ENCODE assay signal across 22 cellular contexts in the genomic region with DNA sequence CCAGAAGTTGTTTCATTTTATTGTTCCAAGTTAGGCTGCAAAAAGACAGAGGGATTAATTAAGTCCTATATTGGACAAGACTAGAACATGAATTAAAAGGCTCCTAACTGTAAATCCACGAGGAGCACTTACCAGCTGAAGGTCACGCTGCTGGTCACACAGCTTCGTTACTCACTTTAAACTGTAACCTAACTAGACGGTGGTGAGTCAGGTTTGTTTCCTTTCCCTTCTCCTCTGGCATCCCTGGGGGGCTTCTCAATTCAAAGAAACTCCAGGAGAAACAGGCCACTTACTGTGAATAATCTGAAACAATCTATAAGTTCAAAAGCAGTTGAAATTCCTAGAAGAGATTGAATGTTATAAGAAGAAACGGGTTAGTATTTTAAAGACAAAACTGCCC.
DNase-seq lines count a peak whose midpoint lies in the region; ATAC-seq, FAIRE-seq and TF ChIP-seq lines count a peak whose summit lies in the region.
"Had no signal": no experiment of that assay in that cellular context is flagged by ENCODE, and none has a peak within 500 bp of the region (broad histone marks: within the 10 kb centered on the region; RNA-seq: fewer than 3 reads in every experiment).

No MANE protein-coding gene starts in this region.

- H4K20me1 ChIP-seq in OCI-LY3 (ENCODE audit: insufficient read depth, low read length) (no peaks in the 10 kb centered on the region), H1 (replicated peaks in 1 of 2; ENCODE audit: control insufficient read depth in 1 of 2, insufficient read depth in 2 of 2, low read length in 2 of 2) (no peaks in the 10 kb centered on the region)

- H3K4me1 Mint-ChIP-seq in Caco-2 (ENCODE audit: low read depth, unreplicated experiment), result peaks cover 31% of the 10 kb centered on the region
- H3K4me1 Mint-ChIP-seq: naive B cell had no signal

- no peak for ATAC-seq in GM21447 (IDR thresholded peaks at IDR 0.05; ENCODE audit: unreplicated experiment)
- ATAC-seq: activated naive CD4-positive, alpha-beta T cell treated with anti-CD3 and anti-CD28 coated beads, Interleukin-2, amount 50 U/mL, for 72 hours; left ventricle myocardium superior had no signal

- no peak for TF ChIP-seq EP300 in H1 (IDR thresholded peaks at IDR 0.05; ENCODE audit: borderline replicate concordance in 1 of 2, low read depth in 2 of 2, low read length in 2 of 2)

- H3K36me3 ChIP-seq in Caco-2 (ENCODE audit: control insufficient read depth, insufficient read depth, low read length) (no peaks in the 10 kb centered on the region), OCI-LY3 (replicated peaks; ENCODE audit: low read depth, low read length) (no peaks in the 10 kb centered on the region), H1 (ENCODE audit: control insufficient read depth in 2 of 4, insufficient read depth in 4 of 4, low read length in 3 of 4) (no peaks in the 10 kb centered on the region), mesendoderm (ENCODE audit: control insufficient read depth, insufficient read depth, low read length) (no peaks in the 10 kb centered on the region), breast epithelium (no peaks in the 10 kb centered on the region)
- H3K36me3 ChIP-seq: MG63, right atrium auricular region had no signal

- H3K18ac ChIP-seq in H1 (ENCODE audit: extremely low read depth, low read length), result no peak overlapping the region
- H3K18ac ChIP-seq in mesendoderm (ENCODE audit: low read length), result no peak overlapping the region

- H3K4me2 ChIP-seq in OCI-LY3 (ENCODE audit: low read length), result peak overlapping the region; percentile 53
- H3K4me2 ChIP-seq in H1 (ENCODE audit: insufficient read depth in 1 of 2, low read depth in 2 of 2, low read length in 2 of 2), result no peak overlapping the region
- no peak overlapping the region for H3K4me2 ChIP-seq in mesendoderm (ENCODE audit: low read length)

- H3K27me3 Mint-ChIP-seq in Caco-2 (ENCODE audit: insufficient read depth, unreplicated experiment), result no peaks in the 10 kb centered on the region
- H3K27me3 Mint-ChIP-seq: naive B cell had no signal

- TF ChIP-seq CTCF in Caco-2 (IDR thresholded peaks at IDR 0.05; ENCODE audit: insufficient read depth in 1 of 2, low read depth in 1 of 2, low read length in 1 of 2, severe bottlenecking in 1 of 2, unreplicated experiment in 1 of 2), result no peak
- TF ChIP-seq CTCF in OCI-LY3 (IDR thresholded peaks at IDR 0.05; ENCODE audit: low read depth, low read length), result no peak
- no peak for TF ChIP-seq CTCF in H1 (IDR thresholded peaks at IDR 0.05; ENCODE audit: control extremely low read depth in 1 of 3, insufficient read depth in 1 of 3, low read depth in 1 of 3, low read length in 3 of 3)
- TF ChIP-seq CTCF in RWPE1 (conservative IDR thresholded peaks at IDR 0.05; ENCODE audit: low read depth), result no peak
- no peak for TF ChIP-seq CTCF in breast epithelium (IDR thresholded peaks at IDR 0.05)

- no peak overlapping the region for H2BK12ac ChIP-seq in H1 (ENCODE audit: low read depth, low read length)

- CTCF ChIA-PET in Caco-2 (lab: Charles Lee), result no interaction called here
- CTCF ChIA-PET in H1 (lab: Charles Lee; ENCODE audit: partially characterized antibody), result interaction anchor here (1.1 kb wide), 1 partner anchor 465 kb away, joined by 3 read pairs; no protein-coding TSS in a partner anchor
- CTCF ChIA-PET in RWPE1 (lab: Yijun Ruan, JAX), result no interaction called here

- H3K4me3 ChIP-seq in Caco-2 (ENCODE audit: low read depth, low read length), result no peak overlapping the region
- peak overlapping the region; percentile 11 for H3K4me3 ChIP-seq in OCI-LY3 (ENCODE audit: low read length)
- no peak overlapping the region for H3K4me3 ChIP-seq in H1 (ENCODE audit: extremely low read depth in 1 of 4, insufficient read depth in 2 of 4, low read depth in 3 of 4, low read length in 4 of 4)
- no peak overlapping the region for H3K4me3 ChIP-seq in mesendoderm (ENCODE audit: low read length)
- no peak overlapping the region for H3K4me3 ChIP-seq in breast epithelium
- H3K4me3 ChIP-seq: MG63, right atrium auricular region had no signal

- peak overlapping the region; percentile 87 for H3K27ac Mint-ChIP-seq in Caco-2 (ENCODE audit: unreplicated experiment)
- H3K27ac Mint-ChIP-seq: activated naive CD4-positive, alpha-beta T cell treated with anti-CD3 and anti-CD28 coated beads, Interleukin-2, amount 50 U/mL, for 72 hours; naive B cell had no signal

- H2BK15ac ChIP-seq in H1 (ENCODE audit: low read length) (no peak overlapping the region), mesendoderm (replicated peaks; ENCODE audit: low read depth) (no peak overlapping the region)

- intact Hi-C loops in Caco-2 (cut with micrococcal nuclease; ENCODE audit: unreplicated experiment), result loop anchor here (2.0 to 5.0 kb wide), 3 partner anchors 55 to 160 kb away; no protein-coding TSS in a partner anchor
- intact Hi-C loops in breast epithelium (cut with DNase I; ENCODE audit: low total_unique reads), result no loop called here

- H3K27me3 ChIP-seq in Caco-2 (replicated peaks; ENCODE audit: control insufficient read depth, insufficient read depth, low read length), result no peaks in the 10 kb centered on the region
- no peaks in the 10 kb centered on the region for H3K27me3 ChIP-seq in OCI-LY3 (ENCODE audit: low read depth, low read length)
- H3K27me3 ChIP-seq in H1 (replicated peaks in 1 of 4; ENCODE audit: control insufficient read depth in 3 of 4, extremely low read depth in 1 of 4, insufficient read depth in 3 of 4, low read length in 3 of 4), result no peaks in the 10 kb centered on the region
- no peaks in the 10 kb centered on the region for H3K27me3 ChIP-seq in mesendoderm (ENCODE audit: insufficient read depth, low read length, poor library complexity)
- no peaks in the 10 kb centered on the region for H3K27me3 ChIP-seq in breast epithelium
- H3K27me3 ChIP-seq: MG63, right atrium auricular region had no signal

- H4K91ac ChIP-seq in H1 (replicated peaks; ENCODE audit: insufficient read length, low read length), result no peak overlapping the region

- DNase-seq in Caco-2, result no peak
- no peak for DNase-seq in H1 (ENCODE audit: low read depth in 1 of 2, low spot score in 2 of 2)
- peak; percentile 87 for DNase-seq in mesendoderm
- no peak for DNase-seq in RWPE1 (ENCODE audit: low spot score)
- no peak for DNase-seq in breast epithelium (ENCODE audit: low spot score in 2 of 2)
- no peak for DNase-seq in stimulated activated naive CD4-positive, alpha-beta T cell treated with Interleukin-2 at 50 U/mL for 16 hours (lab: John Stamatoyannopoulos, UW)
- DNase-seq: activated CD4-positive, alpha-beta T cell treated with anti-CD3 and anti-CD28 coated beads for 48 hours; activated T-cell treated with anti-CD3 and anti-CD28 coated beads for 4 hours; cerebellar nuclear complex; GDM1; hippocampal formation; left ventricle myocardium superior; MG63; naive B cell; NCI-H2081; NCI-H526 treated with DMSO at 0.1 percent for 48 hours; Right ventricle myocardium superior; stimulated activated CD4-positive, alpha-beta T cell treated with anti-CD3 and anti-CD28 coated beads, Interleukin-4, amount 100 ng/mL, for 1 hour had no signal

- H3K79me2 ChIP-seq in OCI-LY3 (ENCODE audit: low read length) (no peaks in the 10 kb centered on the region), H1 (ENCODE audit: control insufficient read depth in 1 of 2, insufficient read depth in 2 of 2, low read length in 2 of 2) (no peaks in the 10 kb centered on the region), mesendoderm (ENCODE audit: control insufficient read depth, insufficient read depth, low read length) (no peaks in the 10 kb centered on the region)

- WGBS in H1 (ENCODE audit: extremely low coverage in 1 of 2, insufficient coverage in 1 of 2, insufficient read length in 1 of 2, insufficient replicate concordance in 2 of 2, low coverage in 1 of 2, low lambda C conversion rate in 2 of 2, missing lambda C conversion rate in 1 of 2), 2 experiments, result 58% methylated on average over 5 of the region's 5 CpGs; no CpG with 5 or more reads in 1 of the 2 experiments
- no CpG with 5 or more reads among the region's 5 CpGs for WGBS in mesendoderm (ENCODE audit: extremely low coverage, insufficient coverage, low lambda C conversion rate)

- no peaks in the 10 kb centered on the region for H3K23me2 ChIP-seq in H1 (ENCODE audit: low read depth, low read length)

- H3K23ac ChIP-seq in H1 (ENCODE audit: insufficient read length) (no peak overlapping the region), mesendoderm (ENCODE audit: low read length) (no peak overlapping the region)

- H2AK5ac ChIP-seq in H1 (ENCODE audit: low read depth, low read length) (no peak overlapping the region), mesendoderm (ENCODE audit: low read length) (no peak overlapping the region)

- H2AFZ ChIP-seq in OCI-LY3 (ENCODE audit: low read depth, low read length), result peak overlapping the region; percentile 50
- H2AFZ ChIP-seq in H1 (ENCODE audit: low read length), result no peak overlapping the region

- peak overlapping the region; percentile 65 for H3K4me3 Mint-ChIP-seq in Caco-2 (ENCODE audit: unreplicated experiment)
- H3K4me3 Mint-ChIP-seq: naive B cell had no signal

- H3K4me1 ChIP-seq in Caco-2, result peaks cover 27% of the 10 kb centered on the region
- H3K4me1 ChIP-seq in OCI-LY3 (ENCODE audit: low read length), result no peaks in the 10 kb centered on the region
- no peaks in the 10 kb centered on the region for H3K4me1 ChIP-seq in H1 (replicated peaks in 1 of 4; ENCODE audit: control insufficient read depth in 3 of 4, insufficient read depth in 4 of 4, low read length in 3 of 4)
- peaks cover 6% of the 10 kb centered on the region for H3K4me1 ChIP-seq in mesendoderm (ENCODE audit: control insufficient read depth, low read depth, low read length)
- no peaks in the 10 kb centered on the region for H3K4me1 ChIP-seq in breast epithelium
- H3K4me1 ChIP-seq: right atrium auricular region had no signal

- H3K56ac ChIP-seq in H1 (replicated peaks; ENCODE audit: insufficient read length, low read depth, low read length) (no peak overlapping the region), mesendoderm (ENCODE audit: low read length) (no peak overlapping the region)

- no peak overlapping the region for H2BK20ac ChIP-seq in H1 (ENCODE audit: low read length)

- H3K79me1 ChIP-seq in H1 (ENCODE audit: low read depth, low read length) (no peaks in the 10 kb centered on the region), mesendoderm (ENCODE audit: low read length) (no peaks in the 10 kb centered on the region)

- no peak for TF ChIP-seq POLR2A in H1 (IDR thresholded peaks at IDR 0.05; ENCODE audit: control extremely low read depth in 1 of 2, low read depth in 2 of 2, low read length in 2 of 2)
- no peak for TF ChIP-seq POLR2A in breast epithelium (IDR thresholded peaks at IDR 0.05)

- H3K9me3 Mint-ChIP-seq in Caco-2 (ENCODE audit: unreplicated experiment), result peaks cover 31% of the 10 kb centered on the region

- POLR2A ChIA-PET in Caco-2 (lab: Charles Lee) (no interaction called here), H1 (lab: Charles Lee; ENCODE audit: partially characterized antibody) (no interaction called here), RWPE1 (lab: Yijun Ruan, JAX; ENCODE audit: low non-redundant PET) (no interaction called here)

- no peaks in the 10 kb centered on the region for H3K36me3 Mint-ChIP-seq in Caco-2 (ENCODE audit: insufficient read depth, unreplicated experiment)
- H3K36me3 Mint-ChIP-seq: activated naive CD4-positive, alpha-beta T cell treated with anti-CD3 and anti-CD28 coated beads, Interleukin-2, amount 50 U/mL, for 72 hours; naive B cell had no signal

- TF ChIP-seq RAD21 in H1 (IDR thresholded peaks at IDR 0.05 in 1 of 2, conservative IDR thresholded peaks at IDR 0.05 in 1 of 2; ENCODE audit: low read depth in 2 of 2, low read length in 2 of 2), result no peak

- BruUV-seq in Caco-2 (replicated peaks; lab: Mats Ljungman, UMichigan), result no TSS peak

- peak; percentile 52 for FAIRE-seq in H1 (lab: Jason Lieb, UNC)

- no peak overlapping the region for H3K4ac ChIP-seq in H1 (replicated peaks; ENCODE audit: insufficient read length, low read depth, low read length)
- no peak overlapping the region for H3K4ac ChIP-seq in mesendoderm (ENCODE audit: low read depth, low read length)

- H3K27ac ChIP-seq in OCI-LY3 (ENCODE audit: low read length), result no peak overlapping the region
- H3K27ac ChIP-seq in H1 (ENCODE audit: low read depth, low read length), result no peak overlapping the region
- H3K27ac ChIP-seq in mesendoderm (ENCODE audit: low read depth, low read length), result no peak overlapping the region
- no peak overlapping the region for H3K27ac ChIP-seq in RWPE1
- no peak overlapping the region for H3K27ac ChIP-seq in breast epithelium
- H3K27ac ChIP-seq: right atrium auricular region had no signal

- no peak overlapping the region for H4K8ac ChIP-seq in H1 (ENCODE audit: extremely low read depth, insufficient read depth, low read length)
- H4K8ac ChIP-seq in mesendoderm (ENCODE audit: low read depth, low read length), result no peak overlapping the region

- no peak overlapping the region for H2BK120ac ChIP-seq in H1 (replicated peaks; ENCODE audit: low read depth, low read length)
- no peak overlapping the region for H2BK120ac ChIP-seq in mesendoderm (ENCODE audit: low read depth, low read length)

- H4K5ac ChIP-seq in H1 (ENCODE audit: insufficient read length, low read depth, low read length) (no peak overlapping the region), mesendoderm (ENCODE audit: low read length) (no peak overlapping the region)

- no peak overlapping the region for H3K14ac ChIP-seq in H1 (ENCODE audit: insufficient read length)

- H3K9me3 ChIP-seq in Caco-2 (peaks cover 8% of the 10 kb centered on the region; the same call in 1 of the 2 replicates), OCI-LY3 (ENCODE audit: insufficient read depth, low read length) (no peaks in the 10 kb centered on the region), H1 (ENCODE audit: insufficient read depth in 2 of 2, low read depth in 1 of 2, low read length in 1 of 2) (no peaks in the 10 kb centered on the region; a peak in 1 of 4 replicates), breast epithelium (no peaks in the 10 kb centered on the region)
- H3K9me3 ChIP-seq: MG63 had no signal

- H2BK5ac ChIP-seq in H1 (ENCODE audit: low read depth, low read length) (no peak overlapping the region), mesendoderm (ENCODE audit: low read length) (no peak overlapping the region)

- H3K9ac ChIP-seq in OCI-LY3 (ENCODE audit: low read length) (0 out of 2 replicates have a peak overlapping the region, but pooled peaks have one; percentile 7), H1 (replicated peaks in 1 of 4; ENCODE audit: extremely low read depth in 1 of 4, low read depth in 3 of 4, low read length in 3 of 4) (no peak overlapping the region), mesendoderm (ENCODE audit: low read length) (no peak overlapping the region)
